Comparison of ENCODE assay signal across 34 cellular contexts in the genomic region with DNA sequence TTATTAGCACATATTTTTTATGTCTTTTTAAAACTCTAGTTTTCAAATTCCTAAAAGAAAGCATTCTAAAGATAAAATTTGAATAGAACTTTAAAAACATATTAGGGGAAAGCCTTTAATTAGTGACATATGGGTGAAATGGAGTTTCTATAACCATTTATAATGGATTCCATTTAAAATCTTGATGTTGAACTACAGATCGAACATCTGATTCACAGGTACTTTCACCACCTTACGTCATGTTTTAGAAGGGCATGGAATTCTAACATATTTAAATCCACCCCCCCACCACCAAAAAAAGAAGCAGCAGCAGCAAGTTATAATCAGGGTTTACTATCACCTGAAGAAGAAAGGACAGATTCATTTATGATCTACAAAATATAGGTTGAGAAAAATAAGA.
"Had no signal": no experiment of that assay in that cellular context is flagged by ENCODE, and none has a peak within 500 bp of the region (broad histone marks: within the 10 kb centered on the region; RNA-seq: fewer than 3 reads in every experiment).

No MANE protein-coding gene starts in this region.

- H3K9me3 ChIP-seq: MG63 had no signal

- H3K36me3 ChIP-seq: MG63 had no signal

- H3K27me3 ChIP-seq: MG63 had no signal

- H3K4me3 ChIP-seq: MG63 had no signal

- DNase-seq: Karpas-422, Kasumi-1, MG63, MM.1S, NCI-H1048, NCI-H1092, NCI-H1092 treated with DMSO at 0.1 percent for 48 hours, NCI-H1105, NCI-H1105 treated with DMSO at 0.1 percent for 48 hours, NCI-H1417, NCI-H1417 treated with DMSO at 0.1 percent for 48 hours, NCI-H1436, NCI-H1436 treated with DMSO at 0.1 percent for 48 hours, NCI-H146, NCI-H1694, NCI-H1694 treated with DMSO at 0.1 percent for 48 hours, NCI-H187, NCI-H187 treated with DMSO at 0.1 percent for 48 hours, NCI-H1930, NCI-H2029, NCI-H2029 treated with DMSO at 0.1 percent for 48 hours, NCI-H2081, NCI-H2081 treated with DMSO at 0.1 percent for 48 hours, NCI-H2107, NCI-H2171, NCI-H2171 treated with DMSO at 0.1 percent for 48 hours, NCI-H2227 treated with DMSO at 0.1 percent for 48 hours, NCI-H226, NCI-H345, NCI-H446, NCI-H446 treated with DMSO at 0.1 percent for 48 hours, NCI-H510A, NCI-H510A treated with DMSO at 0.1 percent for 48 hours, NCI-H524 had no signal
